19 cellular contexts compared by ENCODE assay signal in the genomic region with DNA sequence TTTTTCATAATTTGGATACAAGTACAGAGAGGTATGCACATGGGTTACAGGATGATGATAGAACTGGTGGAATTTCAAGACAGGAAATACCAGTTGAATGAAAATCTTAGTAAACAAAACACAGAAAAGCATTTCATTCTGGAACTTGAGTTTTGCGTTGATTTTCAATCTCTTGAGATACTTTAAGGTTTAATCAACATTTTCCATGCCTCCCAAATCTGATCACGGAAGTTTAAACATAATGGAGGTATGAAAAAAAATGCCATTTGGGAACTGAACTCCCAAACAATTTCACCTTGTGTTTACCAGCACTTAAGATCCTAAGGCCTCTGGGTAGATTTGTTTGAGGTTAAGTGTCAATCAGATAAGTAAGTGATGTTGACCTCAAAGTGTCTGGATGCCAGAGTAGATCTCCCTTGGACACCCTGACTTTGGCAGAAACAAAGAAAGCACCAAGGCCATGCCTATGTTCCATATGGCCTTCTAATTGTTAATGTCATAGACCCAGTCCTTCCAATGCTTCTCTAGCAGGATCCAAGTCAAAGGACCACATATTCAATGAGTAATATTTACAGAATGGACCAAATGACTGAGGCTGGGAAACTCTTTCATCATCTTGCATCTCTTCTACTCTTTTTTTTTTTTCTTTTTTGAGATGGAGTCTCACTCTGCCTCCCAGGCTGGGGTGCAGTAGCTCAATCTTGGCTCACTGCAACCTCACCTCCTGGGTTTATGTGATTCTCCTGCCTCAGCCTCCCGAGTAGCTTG.
DNase-seq lines count a peak whose midpoint lies in the region; ATAC-seq, FAIRE-seq and TF ChIP-seq lines count a peak whose summit lies in the region.
"Had no signal": no experiment of that assay in that cellular context is flagged by ENCODE, and none has a peak within 500 bp of the region (broad histone marks: within the 10 kb centered on the region; RNA-seq: fewer than 3 reads in every experiment).

No MANE protein-coding gene starts in this region.

- H3K4me3 ChIP-seq in A549 (no peak overlapping the region), astrocyte (ENCODE audit: insufficient read depth, low read depth, low read length) (no peak overlapping the region), aorta (ENCODE audit: low read length in 2 of 2) (no peak overlapping the region)
- H3K4me3 ChIP-seq: left ventricle myocardium inferior, transverse colon had no signal

- no peaks in the 10 kb centered on the region for H3K79me2 ChIP-seq in astrocyte (ENCODE audit: insufficient read depth, low read length)

- TF ChIP-seq CTCF in A549 (IDR thresholded peaks at IDR 0.05): no peak
- TF ChIP-seq CTCF in astrocyte (IDR thresholded peaks at IDR 0.05; ENCODE audit: insufficient read depth, low read depth, low read length): no peak

- H3K4me3 Mint-ChIP-seq in astrocyte (ENCODE audit: unreplicated experiment): no peak overlapping the region
- no peak overlapping the region for H3K4me3 Mint-ChIP-seq in activated CD8-positive, alpha-beta T cell treated with anti-CD3 and anti-CD28 coated beads, Interleukin-2, amount 10 ng/mL, durations not matched to agents 7 days and 5 days
- H3K4me3 Mint-ChIP-seq: CD4-positive, CD25-positive, alpha-beta regulatory T cell had no signal

- FAIRE-seq in A549 (lab: Jason Lieb, UNC) (no peak), astrocyte (lab: Jason Lieb, UNC) (peak; percentile 52)

- H3K9me3 ChIP-seq in A549 (no peaks in the 10 kb centered on the region), astrocyte (ENCODE audit: insufficient read depth, low read depth, low read length) (no peaks in the 10 kb centered on the region), aorta (ENCODE audit: control insufficient read depth, low read length) (no peaks in the 10 kb centered on the region)
- H3K9me3 ChIP-seq: left ventricle myocardium inferior, neutrophil, transverse colon had no signal

- no peaks in the 10 kb centered on the region for H3K36me3 Mint-ChIP-seq in astrocyte (ENCODE audit: low read depth, unreplicated experiment)
- H3K36me3 Mint-ChIP-seq in activated CD8-positive, alpha-beta T cell treated with anti-CD3 and anti-CD28 coated beads, Interleukin-2, amount 10 ng/mL, durations not matched to agents 7 days and 5 days (ENCODE audit: low read depth): no peaks in the 10 kb centered on the region
- H3K36me3 Mint-ChIP-seq: CD4-positive, CD25-positive, alpha-beta regulatory T cell had no signal

- DNase-seq in A549 (ENCODE audit: low read depth in 1 of 2, low spot score in 1 of 2): no peak
- peak; percentile 30 for DNase-seq in HS-27A (ENCODE audit: low read depth)
- DNase-seq in astrocyte (ENCODE audit: low read depth): peak; percentile 59
- peak; percentile 55 for DNase-seq in fibroblast of peridontal ligament (ENCODE audit: extremely low read depth)
- no peak for DNase-seq in effector CD8-positive, alpha-beta T cell (lab: John Stamatoyannopoulos, UW)
- DNase-seq in activated CD8-positive, alpha-beta T cell treated with anti-CD3 and anti-CD28 coated beads, Interleukin-2, amount 10 ng/mL, durations not matched to agents 7 days and 5 days: no peak
- DNase-seq in NCI-H524 treated with DMSO at 0.1 percent for 48 hours (lab: John Stamatoyannopoulos, UW): no peak
- DNase-seq in aorta: no peak
- DNase-seq: activated CD8-positive, alpha-beta memory T cell treated with anti-CD3 and anti-CD28 coated beads for 24 hours; CD4-positive, CD25-positive, alpha-beta regulatory T cell; left ventricle myocardium inferior; NCI-H2029; NCI-H446; NK-92 treated with Interleukin-12 subunit alpha and Interleukin-12 subunit beta, amount 100 ng/mL, for 24 hours; retina; stimulated activated naive CD4-positive, alpha-beta T cell treated with Interleukin-2 at 50 U/mL for 16 hours; T-helper 1 cell; transverse colon had no signal

- H3K27me3 Mint-ChIP-seq in astrocyte (ENCODE audit: low read depth, unreplicated experiment): no peaks in the 10 kb centered on the region
- H3K27me3 Mint-ChIP-seq in activated CD8-positive, alpha-beta T cell treated with anti-CD3 and anti-CD28 coated beads, Interleukin-2, amount 10 ng/mL, durations not matched to agents 7 days and 5 days (ENCODE audit: low read depth): no peaks in the 10 kb centered on the region
- H3K27me3 Mint-ChIP-seq: CD4-positive, CD25-positive, alpha-beta regulatory T cell had no signal

- H3K27me3 ChIP-seq in astrocyte (ENCODE audit: insufficient read depth, low read length) (no peaks in the 10 kb centered on the region), aorta (ENCODE audit: control insufficient read depth in 1 of 2, insufficient read depth in 2 of 2, low read length in 1 of 2) (no peaks in the 10 kb centered on the region)
- H3K27me3 ChIP-seq: neutrophil, transverse colon had no signal

- TF ChIP-seq POLR2A in A549 (IDR thresholded peaks at IDR 0.05; ENCODE audit: low read length): no peak

- no peak for TF ChIP-seq RAD21 in A549 (conservative IDR thresholded peaks at IDR 0.05 in 1 of 2, IDR thresholded peaks at IDR 0.05 in 1 of 2)

- CTCF ChIA-PET in A549 (lab: Yijun Ruan, JAX): no interaction called here
- CTCF ChIA-PET in activated CD8-positive, alpha-beta T cell treated with anti-CD3 and anti-CD28 coated beads, Interleukin-2, amount 10 ng/mL, durations not matched to agents 7 days and 5 days (lab: Charles Lee): interaction anchor here (1.3 kb wide), 1 partner anchor 219 kb away, joined by 4 read pairs; no protein-coding TSS in a partner anchor

- H3K27ac ChIP-seq in A549 (no peak overlapping the region), astrocyte (ENCODE audit: low read depth, low read length) (peak overlapping the region; percentile 54), aorta (ENCODE audit: low read depth in 1 of 2, low read length in 2 of 2) (peak overlapping the region in 1 of 2 donors; percentile 44)
- H3K27ac ChIP-seq: neutrophil, transverse colon had no signal

- H3K4me1 ChIP-seq in A549: peaks cover 30% of the 10 kb centered on the region
- H3K4me1 ChIP-seq in astrocyte (ENCODE audit: insufficient read depth, low read length): peaks cover 21% of the 10 kb centered on the region
- H3K4me1 ChIP-seq in aorta (ENCODE audit: control insufficient read depth in 1 of 2, insufficient read depth in 2 of 2, low read length in 2 of 2): peaks cover 5 to 8% of the 10 kb centered on the region in 2 donors

- ATAC-seq in A549 (no peak), aorta (ENCODE audit: low FRiP score) (no peak)
- ATAC-seq in activated CD8-positive, alpha-beta T cell treated with anti-CD3 and anti-CD28 coated beads, Interleukin-2, amount 10 ng/mL, durations not matched to agents 7 days and 5 days: no peak

- H3K4me2 ChIP-seq in A549 (0 out of 3 replicates have a peak overlapping the region, but pooled peaks have one; percentile 6), astrocyte (ENCODE audit: low read length) (peak overlapping the region; percentile 48)

- WGBS in A549 (ENCODE audit: missing lambda C conversion rate): 66% methylated on average over 3 of the region's 3 CpGs
- 51 to 60% methylated on average over 3 of the region's 3 CpGs for WGBS in aorta, 2 donors

- H4K20me1 ChIP-seq in astrocyte (ENCODE audit: insufficient read depth, low read length): no peaks in the 10 kb centered on the region

- H3K36me3 ChIP-seq in astrocyte (ENCODE audit: insufficient read depth, low read length) (no peaks in the 10 kb centered on the region), aorta (ENCODE audit: control insufficient read depth in 1 of 2, insufficient read depth in 2 of 2, low read length in 1 of 2) (no peaks in the 10 kb centered on the region)
- H3K36me3 ChIP-seq: left ventricle myocardium inferior, neutrophil, transverse colon had no signal

- intact Hi-C loops in aorta (cut with DNase I): no loop called here

- POLR2A ChIA-PET in A549 (lab: Yijun Ruan, JAX): no interaction called here
- POLR2A ChIA-PET in activated CD8-positive, alpha-beta T cell treated with anti-CD3 and anti-CD28 coated beads, Interleukin-2, amount 10 ng/mL, durations not matched to agents 7 days and 5 days (lab: Charles Lee): no interaction called here

- H3K27ac Mint-ChIP-seq in astrocyte (ENCODE audit: unreplicated experiment): peak overlapping the region; percentile 77
- H3K27ac Mint-ChIP-seq in activated CD8-positive, alpha-beta T cell treated with anti-CD3 and anti-CD28 coated beads, Interleukin-2, amount 10 ng/mL, durations not matched to agents 7 days and 5 days: no peak overlapping the region
- H3K27ac Mint-ChIP-seq: CD4-positive, CD25-positive, alpha-beta regulatory T cell had no signal

- TF ChIP-seq EP300 in A549 (IDR thresholded peaks at IDR 0.05): no peak

- H3K9ac ChIP-seq in astrocyte (ENCODE audit: low read length): no peak overlapping the region

- peak overlapping the region; percentile 39 for H2AFZ ChIP-seq in astrocyte (ENCODE audit: low read depth, low read length)

- no peaks in the 10 kb centered on the region for H3K9me3 Mint-ChIP-seq in astrocyte (ENCODE audit: unreplicated experiment)
- H3K9me3 Mint-ChIP-seq in activated CD8-positive, alpha-beta T cell treated with anti-CD3 and anti-CD28 coated beads, Interleukin-2, amount 10 ng/mL, durations not matched to agents 7 days and 5 days (ENCODE audit: insufficient read depth): no peaks in the 10 kb centered on the region

- H3K4me1 Mint-ChIP-seq in astrocyte (ENCODE audit: low read depth, unreplicated experiment): peaks cover 45% of the 10 kb centered on the region
- peaks cover 37% of the 10 kb centered on the region for H3K4me1 Mint-ChIP-seq in activated CD8-positive, alpha-beta T cell treated with anti-CD3 and anti-CD28 coated beads, Interleukin-2, amount 10 ng/mL, durations not matched to agents 7 days and 5 days (ENCODE audit: low read depth)

TF ChIP-seq in A549, 52 proteins besides CTCF, POLR2A, EP300 and RAD21:
- TF ChIP-seq CBX8 (IDR thresholded peaks at IDR 0.05) (no peak), HDAC2 (IDR thresholded peaks at IDR 0.05) (no peak), HOXB5 (CRISPR knock-in tag; IDR thresholded peaks at IDR 0.05) (no peak), TFCP2L1 (CRISPR knock-in tag; IDR thresholded peaks at IDR 0.05) (no peak), ZC3H11A (IDR thresholded peaks at IDR 0.05) (no peak), MYC (IDR thresholded peaks at IDR 0.05; ENCODE audit: borderline replicate concordance, low read length) (no peak), ESRRA (IDR thresholded peaks at IDR 0.05; ENCODE audit: borderline replicate concordance, low read length) (no peak), ZSCAN20 (CRISPR knock-in tag; IDR thresholded peaks at IDR 0.05) (no peak), NFE2L2 (conservative IDR thresholded peaks at IDR 0.05; ENCODE audit: low read length) (no peak), NPAS2 (CRISPR knock-in tag; IDR thresholded peaks at IDR 0.05; ENCODE audit: borderline replicate concordance) (no peak), HEYL (CRISPR knock-in tag; IDR thresholded peaks at IDR 0.05) (no peak), HOXA7 (CRISPR knock-in tag; IDR thresholded peaks at IDR 0.05) (no peak), CEBPB (IDR thresholded peaks at IDR 0.05) (no peak), SMC3 (IDR thresholded peaks at IDR 0.05) (no peak)

Comparison
In these comparisons a context has a peak if more than half of its experiments do, and no peak if none do; other contexts are left out.
1. DNase-seq: peak in HS-27A (single experiment), astrocyte (single experiment) and fibroblast of peridontal ligament (single experiment); none in A549 (0 of 2), effector CD8-positive, alpha-beta T cell (single experiment), activated CD8-positive, alpha-beta T cell treated with anti-CD3 and anti-CD28 coated beads, Interleukin-2, amount 10 ng/mL, durations not matched to agents 7 days and 5 days (single experiment), NCI-H524 treated with DMSO at 0.1 percent for 48 hours (single experiment) and aorta (0 of 2).